ENCODE assay signal across 1 cellular context in genomic region chr2:9374071-9374730, GRCh38.
TF ChIP-seq lines count a peak whose summit lies in the region.

No MANE protein-coding gene starts in this region.

TF ChIP-seq in GM23338, 12 proteins besides CTCF, POLR2A, EP300 and RAD21:
- TF ChIP-seq REST (IDR thresholded peaks at IDR 0.05; ENCODE audit: unreplicated experiment) (no peak), NANOG (IDR thresholded peaks at IDR 0.05; ENCODE audit: borderline replicate concordance) (no peak), STAT1 (IDR thresholded peaks at IDR 0.05; ENCODE audit: unreplicated experiment) (no peak)
